In the genomic region with DNA sequence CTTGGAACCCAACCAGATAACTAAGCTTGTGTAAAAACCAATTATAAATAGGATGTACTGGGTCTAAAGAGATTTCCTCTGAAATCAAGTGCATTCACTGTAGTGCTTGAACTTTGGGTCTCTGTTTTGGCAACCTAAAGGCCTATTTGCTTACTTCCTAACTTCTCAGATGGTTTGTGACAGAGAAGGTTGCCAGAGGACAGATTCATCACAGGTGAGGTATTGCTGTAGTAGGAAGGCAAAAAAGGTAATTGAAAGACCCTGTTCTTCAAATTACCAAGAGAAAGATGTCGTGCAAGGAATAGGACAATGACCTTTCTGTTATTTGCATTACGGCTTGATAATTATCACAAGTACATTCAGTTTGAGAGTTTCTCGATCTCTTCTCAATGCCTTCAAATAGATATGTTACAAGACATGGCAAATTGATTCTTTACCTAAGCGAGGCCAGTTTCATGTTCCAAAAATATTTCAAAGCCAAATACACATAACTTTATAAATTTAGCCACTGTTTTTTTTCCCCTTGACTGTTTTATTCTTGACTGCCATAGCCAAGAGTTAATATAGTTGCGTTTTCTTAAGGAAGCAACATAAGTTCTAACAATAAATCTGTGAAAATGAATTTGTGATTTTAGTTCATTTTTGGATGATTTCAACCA, we compare ENCODE assay signal across 8 cellular contexts.
DNase-seq lines count a peak whose midpoint lies in the region; ATAC-seq, FAIRE-seq and TF ChIP-seq lines count a peak whose summit lies in the region.
"Not testable (repeated sequence)": the region's sequence is repeated elsewhere in the genome, so short reads cannot be mapped to it uniquely, and the experiment has no call there.

No MANE protein-coding gene starts in this region.

- H2BK20ac ChIP-seq in H1 (ENCODE audit: low read length) = not testable (repeated sequence)

- WGBS in H1 (ENCODE audit: extremely low coverage in 1 of 2, insufficient coverage in 1 of 2, insufficient read length in 1 of 2, insufficient replicate concordance in 2 of 2, low coverage in 1 of 2, low lambda C conversion rate in 2 of 2, missing lambda C conversion rate in 1 of 2), 2 experiments = 73% methylated on average over 5 of the region's 5 CpGs; no CpG with 5 or more reads in 1 of the 2 experiments

- H3K23me2 ChIP-seq in H1 (ENCODE audit: low read depth, low read length) = not testable (repeated sequence)

- not testable (repeated sequence) for H4K8ac ChIP-seq in H1 (ENCODE audit: extremely low read depth, insufficient read depth, low read length)

- not testable (repeated sequence) for H3K4ac ChIP-seq in H1 (replicated peaks; ENCODE audit: insufficient read length, low read depth, low read length)

- H3K9me3 Mint-ChIP-seq in CD4-positive, CD25-positive, alpha-beta regulatory T cell; activated CD4-positive, alpha-beta T cell treated with anti-CD3 and anti-CD28 coated beads for 36 hours (ENCODE audit: low read depth); activated naive CD4-positive, alpha-beta T cell treated with anti-CD3 and anti-CD28 coated beads, Interleukin-2, amount 50 U/mL, for 24 hours; naive thymus-derived CD4-positive, alpha-beta T cell; stimulated activated effector memory CD8-positive, alpha-beta T cell treated with anti-CD3 and anti-CD28 coated beads, Interleukin-12 subunit alpha, Interleukin-12 subunit beta, amount 100 ng/mL, for 72 hours: not testable (repeated sequence)

- H3K9ac ChIP-seq in HUES6 (ENCODE audit: low read length); H1 (replicated peaks in 1 of 4; ENCODE audit: extremely low read depth in 1 of 4, low read depth in 3 of 4, low read length in 3 of 4): not testable (repeated sequence)

- not testable (repeated sequence) for H2AK5ac ChIP-seq in H1 (ENCODE audit: low read depth, low read length)

- H2BK12ac ChIP-seq in H1 (ENCODE audit: low read depth, low read length) = not testable (repeated sequence)

- H3K4me3 ChIP-seq in CD4-positive, CD25-positive, alpha-beta regulatory T cell (ENCODE audit: low read depth, low read length) = peak overlapping the region; percentile 52
- H3K4me3 ChIP-seq in GM12865 (ENCODE audit: low read depth, low read length); HUES6 (ENCODE audit: low read depth, low read length); naive thymus-derived CD4-positive, alpha-beta T cell (ENCODE audit: low read length): not testable (repeated sequence)
- 0 out of 8 replicates have a peak overlapping the region, but pooled peaks of 1 of the 4 experiments have one; percentile 0 for H3K4me3 ChIP-seq in H1 (ENCODE audit: extremely low read depth in 1 of 4, insufficient read depth in 2 of 4, low read depth in 3 of 4, low read length in 4 of 4)

- H3K23ac ChIP-seq in H1 (ENCODE audit: insufficient read length) = not testable (repeated sequence)

- TF ChIP-seq RAD21 in H1 (IDR thresholded peaks at IDR 0.05 in 1 of 2, conservative IDR thresholded peaks at IDR 0.05 in 1 of 2; ENCODE audit: low read depth in 2 of 2, low read length in 2 of 2) = not testable (repeated sequence)

- H4K5ac ChIP-seq in H1 (ENCODE audit: insufficient read length, low read depth, low read length) = not testable (repeated sequence)

- H4K91ac ChIP-seq in H1 (replicated peaks; ENCODE audit: insufficient read length, low read length) = not testable (repeated sequence)

- H2BK120ac ChIP-seq in H1 (replicated peaks; ENCODE audit: low read depth, low read length) = not testable (repeated sequence)

- TF ChIP-seq CTCF in GM12865 (IDR thresholded peaks at IDR 0.05; ENCODE audit: insufficient read depth, low read depth, low read length, missing control alignments); H1 (IDR thresholded peaks at IDR 0.05; ENCODE audit: control extremely low read depth in 1 of 3, insufficient read depth in 1 of 3, low read depth in 1 of 3, low read length in 3 of 3): not testable (repeated sequence)

- H3K27me3 Mint-ChIP-seq in CD4-positive, CD25-positive, alpha-beta regulatory T cell; activated CD4-positive, alpha-beta T cell treated with anti-CD3 and anti-CD28 coated beads for 36 hours; activated naive CD4-positive, alpha-beta T cell treated with anti-CD3 and anti-CD28 coated beads, Interleukin-2, amount 50 U/mL, for 24 hours; naive thymus-derived CD4-positive, alpha-beta T cell: not testable (repeated sequence)

- POLR2A ChIA-PET in activated CD4-positive, alpha-beta T cell treated with anti-CD3 and anti-CD28 coated beads for 36 hours (lab: Charles Lee); H1 (lab: Charles Lee; ENCODE audit: partially characterized antibody); naive thymus-derived CD4-positive, alpha-beta T cell (lab: Charles Lee): not testable (repeated sequence)

- not testable (repeated sequence) for H3K27me3 ChIP-seq in CD4-positive, CD25-positive, alpha-beta regulatory T cell (ENCODE audit: control insufficient read depth, insufficient read depth, low read length); HUES6 (ENCODE audit: control insufficient read depth, insufficient read depth, low read length); H1 (replicated peaks in 1 of 4; ENCODE audit: control insufficient read depth in 3 of 4, extremely low read depth in 1 of 4, insufficient read depth in 3 of 4, low read length in 3 of 4); naive thymus-derived CD4-positive, alpha-beta T cell (ENCODE audit: control insufficient read depth in 2 of 2, insufficient read depth in 2 of 2, low read length in 2 of 2)

- not testable (repeated sequence) for DNase-seq in CD4-positive, CD25-positive, alpha-beta regulatory T cell; activated CD4-positive, alpha-beta T cell treated with anti-CD3 and anti-CD28 coated beads for 36 hours; H1 (ENCODE audit: low read depth in 1 of 2, low spot score in 2 of 2); naive thymus-derived CD4-positive, alpha-beta T cell; stimulated activated effector memory CD8-positive, alpha-beta T cell treated with anti-CD3 and anti-CD28 coated beads, Interleukin-12 subunit alpha, Interleukin-12 subunit beta, amount 100 ng/mL, for 72 hours (ENCODE audit: low spot score in 2 of 2)
- peak; percentile 62 for DNase-seq in GM12865 (ENCODE audit: low read depth)

- H2BK5ac ChIP-seq in H1 (ENCODE audit: low read depth, low read length) = not testable (repeated sequence)

- not testable (repeated sequence) for H4K20me1 ChIP-seq in H1 (replicated peaks in 1 of 2; ENCODE audit: control insufficient read depth in 1 of 2, insufficient read depth in 2 of 2, low read length in 2 of 2)

- TF ChIP-seq POLR2A in H1 (IDR thresholded peaks at IDR 0.05; ENCODE audit: control extremely low read depth in 1 of 2, low read depth in 2 of 2, low read length in 2 of 2) = not testable (repeated sequence)

- H3K4me1 ChIP-seq in CD4-positive, CD25-positive, alpha-beta regulatory T cell (ENCODE audit: control insufficient read depth, insufficient read depth, low read length, poor library complexity, severe bottlenecking) = peaks cover 85% of the 10 kb centered on the region
- H3K4me1 ChIP-seq in HUES6 (ENCODE audit: control insufficient read depth, insufficient read depth, low read length) (peaks cover 28% of the 10 kb centered on the region), H1 (replicated peaks in 1 of 4; ENCODE audit: control insufficient read depth in 3 of 4, insufficient read depth in 4 of 4, low read length in 3 of 4) (peaks cover 2 to 13% (median 8%) of the 10 kb centered on the region in 4 experiments; a peak in 6 of 7 replicates)
- H3K4me1 ChIP-seq in naive thymus-derived CD4-positive, alpha-beta T cell (ENCODE audit: control insufficient read depth in 2 of 2, insufficient read depth in 2 of 2, low read length in 2 of 2) = peaks cover 35 to 57% of the 10 kb centered on the region in 2 donors

- intact Hi-C loops in activated CD4-positive, alpha-beta T cell treated with anti-CD3 and anti-CD28 coated beads for 36 hours (cut with DNase I, micrococcal nuclease); naive thymus-derived CD4-positive, alpha-beta T cell (cut with micrococcal nuclease): not testable (repeated sequence)

- not testable (repeated sequence) for H2BK15ac ChIP-seq in H1 (ENCODE audit: low read length)

- ATAC-seq in CD4-positive, CD25-positive, alpha-beta regulatory T cell (ENCODE audit: low read depth in 2 of 2) = peak in 1 of 2 donors; percentile 18
- not testable (repeated sequence) for ATAC-seq in activated CD4-positive, alpha-beta T cell treated with anti-CD3 and anti-CD28 coated beads for 36 hours; naive thymus-derived CD4-positive, alpha-beta T cell; stimulated activated effector memory CD8-positive, alpha-beta T cell treated with anti-CD3 and anti-CD28 coated beads, Interleukin-12 subunit alpha, Interleukin-12 subunit beta, amount 100 ng/mL, for 72 hours

- H3K9me3 ChIP-seq in CD4-positive, CD25-positive, alpha-beta regulatory T cell (ENCODE audit: control insufficient read depth in 2 of 2, low read length in 2 of 2); HUES6 (ENCODE audit: control insufficient read depth, insufficient read depth, low read depth, low read length); H1 (ENCODE audit: insufficient read depth in 2 of 2, low read depth in 1 of 2, low read length in 1 of 2); naive thymus-derived CD4-positive, alpha-beta T cell (ENCODE audit: control insufficient read depth in 2 of 3, low read length in 3 of 3): not testable (repeated sequence)

- H3K4me3 Mint-ChIP-seq in CD4-positive, CD25-positive, alpha-beta regulatory T cell = peak overlapping the region; percentile 36 to 81 (median 60)
- not testable (repeated sequence) for H3K4me3 Mint-ChIP-seq in activated CD4-positive, alpha-beta T cell treated with anti-CD3 and anti-CD28 coated beads for 36 hours; activated naive CD4-positive, alpha-beta T cell treated with anti-CD3 and anti-CD28 coated beads, Interleukin-2, amount 50 U/mL, for 24 hours
- H3K4me3 Mint-ChIP-seq in naive thymus-derived CD4-positive, alpha-beta T cell = peak overlapping the region in 6 of 10 donors; percentile 18 to 54 (median 25)
- peak overlapping the region; percentile 57 for H3K4me3 Mint-ChIP-seq in stimulated activated effector memory CD8-positive, alpha-beta T cell treated with anti-CD3 and anti-CD28 coated beads, Interleukin-12 subunit alpha, Interleukin-12 subunit beta, amount 100 ng/mL, for 72 hours

- H3K27ac Mint-ChIP-seq in CD4-positive, CD25-positive, alpha-beta regulatory T cell = peak overlapping the region; percentile 69 to 92 (median 80)
- H3K27ac Mint-ChIP-seq in activated CD4-positive, alpha-beta T cell treated with anti-CD3 and anti-CD28 coated beads for 36 hours = peak overlapping the region; percentile 61
- peak overlapping the region; percentile 85 for H3K27ac Mint-ChIP-seq in activated naive CD4-positive, alpha-beta T cell treated with anti-CD3 and anti-CD28 coated beads, Interleukin-2, amount 50 U/mL, for 24 hours
- H3K27ac Mint-ChIP-seq in naive thymus-derived CD4-positive, alpha-beta T cell = peak overlapping the region in 8 of 9 donors; percentile 8 to 77 (median 56)
- H3K27ac Mint-ChIP-seq in stimulated activated effector memory CD8-positive, alpha-beta T cell treated with anti-CD3 and anti-CD28 coated beads, Interleukin-12 subunit alpha, Interleukin-12 subunit beta, amount 100 ng/mL, for 72 hours = peak overlapping the region; percentile 94

- H3K36me3 Mint-ChIP-seq in CD4-positive, CD25-positive, alpha-beta regulatory T cell = peaks cover 22% of the 10 kb centered on the region
- peaks cover 17% of the 10 kb centered on the region for H3K36me3 Mint-ChIP-seq in activated CD4-positive, alpha-beta T cell treated with anti-CD3 and anti-CD28 coated beads for 36 hours (ENCODE audit: low read depth)
- H3K36me3 Mint-ChIP-seq in activated naive CD4-positive, alpha-beta T cell treated with anti-CD3 and anti-CD28 coated beads, Interleukin-2, amount 50 U/mL, for 24 hours = peaks cover 12% of the 10 kb centered on the region
- peaks cover under 1 to 31% (median 22%) of the 10 kb centered on the region in 5 donors for H3K36me3 Mint-ChIP-seq in naive thymus-derived CD4-positive, alpha-beta T cell
- peaks cover 99% of the 10 kb centered on the region for H3K36me3 Mint-ChIP-seq in stimulated activated effector memory CD8-positive, alpha-beta T cell treated with anti-CD3 and anti-CD28 coated beads, Interleukin-12 subunit alpha, Interleukin-12 subunit beta, amount 100 ng/mL, for 72 hours

- CTCF ChIA-PET in activated CD4-positive, alpha-beta T cell treated with anti-CD3 and anti-CD28 coated beads for 36 hours (lab: Charles Lee); H1 (lab: Charles Lee; ENCODE audit: partially characterized antibody): not testable (repeated sequence)
- CTCF ChIA-PET in naive thymus-derived CD4-positive, alpha-beta T cell (lab: Charles Lee) = interaction anchor here (0.6 kb wide), 1 partner anchor 600 kb away, joined by 3 read pairs; no protein-coding TSS in a partner anchor

- H2AFZ ChIP-seq in H1 (ENCODE audit: low read length) = not testable (repeated sequence)

- peak overlapping the region; percentile 90 for H3K27ac ChIP-seq in CD4-positive, CD25-positive, alpha-beta regulatory T cell (ENCODE audit: insufficient read depth, low read length, poor library complexity, severe bottlenecking)
- 0 out of 2 replicates have a peak overlapping the region, but pooled peaks have one; percentile 9 for H3K27ac ChIP-seq in HUES6 (ENCODE audit: low read depth, low read length)
- not testable (repeated sequence) for H3K27ac ChIP-seq in H1 (ENCODE audit: low read depth, low read length); naive thymus-derived CD4-positive, alpha-beta T cell (ENCODE audit: low read depth, low read length)

- H3K79me1 ChIP-seq in H1 (ENCODE audit: low read depth, low read length) = not testable (repeated sequence)

- H3K36me3 ChIP-seq in CD4-positive, CD25-positive, alpha-beta regulatory T cell (ENCODE audit: control insufficient read depth, insufficient read depth, low read length); HUES6 (ENCODE audit: control insufficient read depth, insufficient read depth, low read length); H1 (ENCODE audit: control insufficient read depth in 2 of 4, insufficient read depth in 4 of 4, low read length in 3 of 4); naive thymus-derived CD4-positive, alpha-beta T cell (ENCODE audit: control insufficient read depth in 2 of 3, insufficient read depth in 3 of 3, low read length in 3 of 3): not testable (repeated sequence)

- not testable (repeated sequence) for H3K14ac ChIP-seq in H1 (ENCODE audit: insufficient read length)

- not testable (repeated sequence) for H3K79me2 ChIP-seq in H1 (ENCODE audit: control insufficient read depth in 1 of 2, insufficient read depth in 2 of 2, low read length in 2 of 2)

- H3K56ac ChIP-seq in H1 (replicated peaks; ENCODE audit: insufficient read length, low read depth, low read length) = not testable (repeated sequence)

- 0 out of 4 replicates have a peak overlapping the region, but pooled peaks of 1 of the 2 experiments have one; percentile 0 for H3K4me2 ChIP-seq in H1 (ENCODE audit: insufficient read depth in 1 of 2, low read depth in 2 of 2, low read length in 2 of 2)

- not testable (repeated sequence) for H3K18ac ChIP-seq in H1 (ENCODE audit: extremely low read depth, low read length)

- FAIRE-seq in H1 (lab: Jason Lieb, UNC) = peak; percentile 77

- peaks cover 45 to 87% (median 65%) of the 10 kb centered on the region in 4 donors for H3K4me1 Mint-ChIP-seq in CD4-positive, CD25-positive, alpha-beta regulatory T cell
- peaks cover 73% of the 10 kb centered on the region for H3K4me1 Mint-ChIP-seq in activated CD4-positive, alpha-beta T cell treated with anti-CD3 and anti-CD28 coated beads for 36 hours
- peaks cover 79% of the 10 kb centered on the region for H3K4me1 Mint-ChIP-seq in activated naive CD4-positive, alpha-beta T cell treated with anti-CD3 and anti-CD28 coated beads, Interleukin-2, amount 50 U/mL, for 24 hours
- H3K4me1 Mint-ChIP-seq in naive thymus-derived CD4-positive, alpha-beta T cell = peaks cover 50 to 82% (median 77%) of the 10 kb centered on the region in 7 donors
- H3K4me1 Mint-ChIP-seq in stimulated activated effector memory CD8-positive, alpha-beta T cell treated with anti-CD3 and anti-CD28 coated beads, Interleukin-12 subunit alpha, Interleukin-12 subunit beta, amount 100 ng/mL, for 72 hours = peaks cover 66% of the 10 kb centered on the region

- not testable (repeated sequence) for TF ChIP-seq EP300 in H1 (IDR thresholded peaks at IDR 0.05; ENCODE audit: borderline replicate concordance in 1 of 2, low read depth in 2 of 2, low read length in 2 of 2)
